In genomic region chr3:190077646-190078045, GRCh38 we compare ENCODE assay signal across 17 cellular contexts.
A peak's percentile ranks its signal among the peaks of the same experiment; 100 is the strongest.
DNase-seq lines count a peak whose midpoint lies in the region; ATAC-seq, FAIRE-seq and TF ChIP-seq lines count a peak whose summit lies in the region.
"Had no signal": no experiment of that assay in that cellular context is flagged by ENCODE, and none has a peak within 500 bp of the region (broad histone marks: within the 10 kb centered on the region; RNA-seq: fewer than 3 reads in every experiment).

No MANE protein-coding gene starts in this region.

- peaks cover 59% of the 10 kb centered on the region for H3K4me1 Mint-ChIP-seq in nephron
- H3K4me1 Mint-ChIP-seq: activated CD4-positive, alpha-beta memory T cell treated with anti-CD3 and anti-CD28 coated beads, Interleukin-2, amount 10 ng/mL, durations not matched to agents 7 days and 5 days; activated naive CD8-positive, alpha-beta T cell treated with anti-CD3 and anti-CD28 coated beads, Interleukin-2, amount 50 U/mL, for 24 hours had no signal

- TF ChIP-seq CTCF in nephron (IDR thresholded peaks at IDR 0.05; ENCODE audit: unreplicated experiment in 3 of 3) = no peak

- peak overlapping the region; percentile 67 for H3K27ac ChIP-seq in epithelial cell of prostate
- H3K27ac ChIP-seq: colonic mucosa had no signal

- no peaks in the 10 kb centered on the region for H3K27me3 Mint-ChIP-seq in nephron (ENCODE audit: low read depth)

- FAIRE-seq in RCC 7860 (lab: Jason Lieb, UNC) = peak; percentile 26

- no peak overlapping the region for H3K4me3 Mint-ChIP-seq in nephron
- H3K4me3 Mint-ChIP-seq: activated CD4-positive, alpha-beta memory T cell treated with anti-CD3 and anti-CD28 coated beads, Interleukin-2, amount 10 ng/mL, durations not matched to agents 7 days and 5 days; activated naive CD8-positive, alpha-beta T cell treated with anti-CD3 and anti-CD28 coated beads, Interleukin-2, amount 50 U/mL, for 24 hours; activated T-cell treated with anti-CD3 and anti-CD28 coated beads, Interleukin-2, amount 50 U/mL, for 72 hours; H9 had no signal

- H3K9me3 Mint-ChIP-seq in nephron = no peaks in the 10 kb centered on the region
- H3K9me3 Mint-ChIP-seq: activated CD4-positive, alpha-beta memory T cell treated with anti-CD3 and anti-CD28 coated beads, Interleukin-2, amount 10 ng/mL, durations not matched to agents 7 days and 5 days; activated naive CD8-positive, alpha-beta T cell treated with anti-CD3 and anti-CD28 coated beads, Interleukin-2, amount 50 U/mL, for 24 hours; activated T-cell treated with anti-CD3 and anti-CD28 coated beads, Interleukin-2, amount 50 U/mL, for 72 hours; H9 had no signal

- peaks cover 7% of the 10 kb centered on the region for H3K36me3 Mint-ChIP-seq in nephron (ENCODE audit: low read depth)

- ATAC-seq in HG02678 (IDR thresholded peaks at IDR 0.05; ENCODE audit: unreplicated experiment) = no peak
- ATAC-seq: activated naive CD8-positive, alpha-beta T cell treated with anti-CD3 and anti-CD28 coated beads, Interleukin-2, amount 50 U/mL, for 24 hours; activated T-cell treated with anti-CD3 and anti-CD28 coated beads, Interleukin-2, amount 50 U/mL, for 72 hours had no signal

- no peak for DNase-seq in RCC 7860 (ENCODE audit: low spot score)
- DNase-seq in epithelial cell of prostate (ENCODE audit: low read depth, low spot score) = no peak
- DNase-seq in cerebellar nuclear complex (lab: John Stamatoyannopoulos, UW) = no peak
- no peak for DNase-seq in ecto neural progenitor cell (ENCODE audit: low spot score)
- no peak for DNase-seq in stimulated activated CD4-positive, alpha-beta T cell treated with anti-CD3 and anti-CD28 coated beads, Interleukin-2, amount 100 ng/mL, for 24 hours
- DNase-seq: activated CD4-positive, alpha-beta memory T cell treated with anti-CD3 and anti-CD28 coated beads, Interleukin-2, amount 10 ng/mL, durations not matched to agents 7 days and 5 days; activated naive CD8-positive, alpha-beta T cell treated with anti-CD3 and anti-CD28 coated beads, Interleukin-2, amount 50 U/mL, for 24 hours; activated T-cell treated with anti-CD3 and anti-CD28 coated beads, Interleukin-2, amount 50 U/mL, for 72 hours; colonic mucosa; DMS79; erythroblast; H9; heart right ventricle; NCI-H2081; NCI-H526 had no signal

- H3K27ac Mint-ChIP-seq in nephron = peak overlapping the region; percentile 86 to 88 (median 87)
- H3K27ac Mint-ChIP-seq: activated CD4-positive, alpha-beta memory T cell treated with anti-CD3 and anti-CD28 coated beads, Interleukin-2, amount 10 ng/mL, durations not matched to agents 7 days and 5 days; activated naive CD8-positive, alpha-beta T cell treated with anti-CD3 and anti-CD28 coated beads, Interleukin-2, amount 50 U/mL, for 24 hours; activated T-cell treated with anti-CD3 and anti-CD28 coated beads, Interleukin-2, amount 50 U/mL, for 72 hours; H9 had no signal
